ENCODE assay signal across 1 cellular context in the genomic region with DNA sequence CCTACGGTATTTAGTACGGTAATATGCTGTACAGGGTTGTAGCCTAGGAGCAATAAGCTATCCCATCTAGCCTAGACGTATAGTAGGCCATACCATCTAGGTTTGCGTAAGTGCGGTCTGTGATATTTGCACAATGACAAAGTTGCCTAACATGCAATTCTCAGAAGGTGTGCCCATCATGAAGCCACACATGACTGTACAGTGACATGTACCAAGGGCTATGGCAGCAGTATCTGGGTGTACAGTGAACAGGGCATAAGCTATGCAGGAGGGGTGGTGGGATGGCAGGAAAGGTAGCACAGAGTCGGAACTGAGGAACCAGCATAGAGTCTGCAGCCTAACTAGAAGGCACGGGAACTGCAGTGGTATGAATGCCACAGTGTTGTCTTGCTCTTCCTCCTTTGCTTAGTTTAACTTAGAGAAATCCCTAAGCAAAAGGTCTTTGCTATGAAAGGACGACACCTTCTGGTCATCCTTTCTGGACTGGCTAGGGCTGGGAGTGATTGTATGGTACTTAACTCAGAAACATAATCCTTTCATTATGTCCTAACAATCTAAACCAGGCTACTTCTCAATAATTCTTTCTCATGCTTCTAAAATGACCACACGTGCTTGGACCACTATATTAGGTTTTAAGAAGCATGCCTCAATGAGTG.
TF ChIP-seq lines count a peak whose summit lies in the region.

No MANE protein-coding gene starts in this region.

TF ChIP-seq in GM23338, 12 proteins besides CTCF, POLR2A, EP300 and RAD21 (continued from another document):
- TF ChIP-seq, protein P1, sequence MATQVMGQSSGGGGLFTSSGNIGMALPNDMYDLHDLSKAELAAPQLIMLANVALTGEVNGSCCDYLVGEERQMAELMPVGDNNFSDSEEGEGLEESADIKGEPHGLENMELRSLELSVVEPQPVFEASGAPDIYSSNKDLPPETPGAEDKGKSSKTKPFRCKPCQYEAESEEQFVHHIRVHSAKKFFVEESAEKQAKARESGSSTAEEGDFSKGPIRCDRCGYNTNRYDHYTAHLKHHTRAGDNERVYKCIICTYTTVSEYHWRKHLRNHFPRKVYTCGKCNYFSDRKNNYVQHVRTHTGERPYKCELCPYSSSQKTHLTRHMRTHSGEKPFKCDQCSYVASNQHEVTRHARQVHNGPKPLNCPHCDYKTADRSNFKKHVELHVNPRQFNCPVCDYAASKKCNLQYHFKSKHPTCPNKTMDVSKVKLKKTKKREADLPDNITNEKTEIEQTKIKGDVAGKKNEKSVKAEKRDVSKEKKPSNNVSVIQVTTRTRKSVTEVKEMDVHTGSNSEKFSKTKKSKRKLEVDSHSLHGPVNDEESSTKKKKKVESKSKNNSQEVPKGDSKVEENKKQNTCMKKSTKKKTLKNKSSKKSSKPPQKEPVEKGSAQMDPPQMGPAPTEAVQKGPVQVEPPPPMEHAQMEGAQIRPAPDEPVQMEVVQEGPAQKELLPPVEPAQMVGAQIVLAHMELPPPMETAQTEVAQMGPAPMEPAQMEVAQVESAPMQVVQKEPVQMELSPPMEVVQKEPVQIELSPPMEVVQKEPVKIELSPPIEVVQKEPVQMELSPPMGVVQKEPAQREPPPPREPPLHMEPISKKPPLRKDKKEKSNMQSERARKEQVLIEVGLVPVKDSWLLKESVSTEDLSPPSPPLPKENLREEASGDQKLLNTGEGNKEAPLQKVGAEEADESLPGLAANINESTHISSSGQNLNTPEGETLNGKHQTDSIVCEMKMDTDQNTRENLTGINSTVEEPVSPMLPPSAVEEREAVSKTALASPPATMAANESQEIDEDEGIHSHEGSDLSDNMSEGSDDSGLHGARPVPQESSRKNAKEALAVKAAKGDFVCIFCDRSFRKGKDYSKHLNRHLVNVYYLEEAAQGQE (IDR thresholded peaks at IDR 0.05; ENCODE audit: unreplicated experiment): no peak
- TF ChIP-seq STAT1 (IDR thresholded peaks at IDR 0.05; ENCODE audit: unreplicated experiment): no peak
- TF ChIP-seq, protein P2, sequence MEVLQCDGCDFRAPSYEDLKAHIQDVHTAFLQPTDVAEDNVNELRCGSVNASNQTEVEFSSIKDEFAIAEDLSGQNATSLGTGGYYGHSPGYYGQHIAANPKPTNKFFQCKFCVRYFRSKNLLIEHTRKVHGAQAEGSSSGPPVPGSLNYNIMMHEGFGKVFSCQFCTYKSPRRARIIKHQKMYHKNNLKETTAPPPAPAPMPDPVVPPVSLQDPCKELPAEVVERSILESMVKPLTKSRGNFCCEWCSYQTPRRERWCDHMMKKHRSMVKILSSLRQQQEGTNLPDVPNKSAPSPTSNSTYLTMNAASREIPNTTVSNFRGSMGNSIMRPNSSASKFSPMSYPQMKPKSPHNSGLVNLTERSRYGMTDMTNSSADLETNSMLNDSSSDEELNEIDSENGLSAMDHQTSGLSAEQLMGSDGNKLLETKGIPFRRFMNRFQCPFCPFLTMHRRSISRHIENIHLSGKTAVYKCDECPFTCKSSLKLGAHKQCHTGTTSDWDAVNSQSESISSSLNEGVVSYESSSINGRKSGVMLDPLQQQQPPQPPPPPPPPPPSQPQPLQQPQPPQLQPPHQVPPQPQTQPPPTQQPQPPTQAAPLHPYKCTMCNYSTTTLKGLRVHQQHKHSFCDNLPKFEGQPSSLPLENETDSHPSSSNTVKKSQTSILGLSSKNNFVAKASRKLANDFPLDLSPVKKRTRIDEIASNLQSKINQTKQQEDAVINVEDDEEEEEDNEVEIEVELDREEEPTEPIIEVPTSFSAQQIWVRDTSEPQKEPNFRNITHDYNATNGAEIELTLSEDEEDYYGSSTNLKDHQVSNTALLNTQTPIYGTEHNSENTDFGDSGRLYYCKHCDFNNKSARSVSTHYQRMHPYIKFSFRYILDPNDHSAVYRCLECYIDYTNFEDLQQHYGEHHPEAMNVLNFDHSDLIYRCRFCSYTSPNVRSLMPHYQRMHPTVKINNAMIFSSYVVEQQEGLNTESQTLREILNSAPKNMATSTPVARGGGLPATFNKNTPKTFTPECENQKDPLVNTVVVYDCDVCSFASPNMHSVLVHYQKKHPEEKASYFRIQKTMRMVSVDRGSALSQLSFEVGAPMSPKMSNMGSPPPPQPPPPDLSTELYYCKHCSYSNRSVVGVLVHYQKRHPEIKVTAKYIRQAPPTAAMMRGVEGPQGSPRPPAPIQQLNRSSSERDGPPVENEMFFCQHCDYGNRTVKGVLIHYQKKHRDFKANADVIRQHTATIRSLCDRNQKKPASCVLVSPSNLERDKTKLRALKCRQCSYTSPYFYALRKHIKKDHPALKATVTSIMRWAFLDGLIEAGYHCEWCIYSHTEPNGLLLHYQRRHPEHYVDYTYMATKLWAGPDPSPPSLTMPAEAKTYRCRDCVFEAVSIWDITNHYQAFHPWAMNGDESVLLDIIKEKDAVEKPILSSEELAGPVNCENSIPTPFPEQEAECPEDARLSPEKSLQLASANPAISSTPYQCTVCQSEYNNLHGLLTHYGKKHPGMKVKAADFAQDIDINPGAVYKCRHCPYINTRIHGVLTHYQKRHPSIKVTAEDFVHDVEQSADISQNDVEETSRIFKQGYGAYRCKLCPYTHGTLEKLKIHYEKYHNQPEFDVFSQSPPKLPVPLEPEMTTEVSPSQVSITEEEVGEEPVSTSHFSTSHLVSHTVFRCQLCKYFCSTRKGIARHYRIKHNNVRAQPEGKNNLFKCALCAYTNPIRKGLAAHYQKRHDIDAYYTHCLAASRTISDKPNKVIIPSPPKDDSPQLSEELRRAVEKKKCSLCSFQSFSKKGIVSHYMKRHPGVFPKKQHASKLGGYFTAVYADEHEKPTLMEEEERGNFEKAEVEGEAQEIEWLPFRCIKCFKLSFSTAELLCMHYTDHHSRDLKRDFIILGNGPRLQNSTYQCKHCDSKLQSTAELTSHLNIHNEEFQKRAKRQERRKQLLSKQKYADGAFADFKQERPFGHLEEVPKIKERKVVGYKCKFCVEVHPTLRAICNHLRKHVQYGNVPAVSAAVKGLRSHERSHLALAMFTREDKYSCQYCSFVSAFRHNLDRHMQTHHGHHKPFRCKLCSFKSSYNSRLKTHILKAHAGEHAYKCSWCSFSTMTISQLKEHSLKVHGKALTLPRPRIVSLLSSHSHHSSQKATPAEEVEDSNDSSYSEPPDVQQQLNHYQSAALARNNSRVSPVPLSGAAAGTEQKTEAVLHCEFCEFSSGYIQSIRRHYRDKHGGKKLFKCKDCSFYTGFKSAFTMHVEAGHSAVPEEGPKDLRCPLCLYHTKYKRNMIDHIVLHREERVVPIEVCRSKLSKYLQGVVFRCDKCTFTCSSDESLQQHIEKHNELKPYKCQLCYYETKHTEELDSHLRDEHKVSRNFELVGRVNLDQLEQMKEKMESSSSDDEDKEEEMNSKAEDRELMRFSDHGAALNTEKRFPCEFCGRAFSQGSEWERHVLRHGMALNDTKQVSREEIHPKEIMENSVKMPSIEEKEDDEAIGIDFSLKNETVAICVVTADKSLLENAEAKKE (CRISPR knock-in tag; IDR thresholded peaks at IDR 0.05): no peak
- TF ChIP-seq ZNF114 (CRISPR knock-in tag; IDR thresholded peaks at IDR 0.05): no peak
